Comparison of ENCODE assay signal across 36 cellular contexts in genomic region chr3:38450853-38451252, GRCh38.
"Had no signal": no experiment of that assay in that cellular context is flagged by ENCODE, and none has a peak within 500 bp of the region (broad histone marks: within the 10 kb centered on the region; RNA-seq: fewer than 3 reads in every experiment).

No MANE protein-coding gene starts in this region.

- H3K9me3 Mint-ChIP-seq: activated T-helper 17 cell treated with anti-CD3 and anti-CD28 coated beads, Interleukin-2, amount 50 U/mL, for 72 hours; effector memory CD8-positive, alpha-beta T cell had no signal

- H3K4me3 ChIP-seq: esophagus muscularis mucosa, gastrocnemius medialis, heart left ventricle had no signal

- H3K9me3 ChIP-seq: esophagus muscularis mucosa, gastrocnemius medialis had no signal

- H3K4me1 ChIP-seq: foreskin keratinocyte had no signal

- FAIRE-seq: astrocyte, bronchial epithelial cell, colon, endometrium had no signal

- H3K27ac ChIP-seq: brain microvascular endothelial cell, esophagus muscularis mucosa, foreskin keratinocyte, gastrocnemius medialis, heart left ventricle, WERI-Rb-1 had no signal

- ATAC-seq: activated CD4-positive, CD25-positive, alpha-beta regulatory T cell treated with anti-CD3 and anti-CD28 coated beads, Interleukin-2, amount 50 U/mL, for 24 hours; activated CD8-positive, alpha-beta T cell treated with anti-CD3 and anti-CD28 coated beads for 36 hours; activated T-cell treated with anti-CD3 and anti-CD28 coated beads, Interleukin-2, amount 50 U/mL, for 4 hours; activated T-helper 17 cell treated with anti-CD3 and anti-CD28 coated beads, Interleukin-2, amount 50 U/mL, for 72 hours; effector memory CD8-positive, alpha-beta T cell; foreskin keratinocyte; gastrocnemius medialis; heart left ventricle; T-helper 17 cell had no signal

- DNase-seq: activated B cell treated with CpG ODN at 0.5 μM for 24 hours; activated CD4-positive, alpha-beta T cell treated with anti-CD3 and anti-CD28 coated beads for 48 hours; activated CD4-positive, alpha-beta T cell treated with anti-CD3 and anti-CD28 coated beads, Interleukin-2, amount 50 U/mL, for 1 hour; activated CD4-positive, alpha-beta T cell treated with anti-CD3 and anti-CD28 coated beads, Interleukin-2, amount 50 U/mL, for 48 hours; activated CD8-positive, alpha-beta memory T cell treated with anti-CD3 and anti-CD28 coated beads for 24 hours; activated CD8-positive, alpha-beta T cell treated with anti-CD3 and anti-CD28 coated beads for 36 hours; activated effector memory CD4-positive, alpha-beta T cell treated with Interleukin-2 at 50 U/mL for 16 hours; activated gamma-delta T cell treated with Interleukin-2 at 50 U/mL for 16 hours; activated naive CD4-positive, alpha-beta T cell treated with anti-CD3 and anti-CD28 coated beads, Interleukin-2, amount 50 U/mL, for 16 hours; activated naive CD4-positive, alpha-beta T cell treated with Interleukin-2 at 50 U/mL for 16 hours; activated T-cell treated with anti-CD3 and anti-CD28 coated beads, Interleukin-2, amount 50 U/mL, for 4 hours; amniotic stem cell; anterior cingulate cortex; brain microvascular endothelial cell; caudate nucleus; cortex of kidney; dermis blood vessel endothelial cell; effector CD4-positive, alpha-beta T cell; effector memory CD8-positive, alpha-beta T cell; erythroblast; foreskin keratinocyte; gastrocnemius medialis; glutamatergic neuron; heart left ventricle; T-helper 17 cell; T1000; WERI-Rb-1 had no signal

- H3K36me3 ChIP-seq: brain microvascular endothelial cell, esophagus muscularis mucosa, gastrocnemius medialis, heart left ventricle had no signal

- H3K27me3 Mint-ChIP-seq: activated CD8-positive, alpha-beta T cell treated with anti-CD3 and anti-CD28 coated beads for 36 hours; activated naive CD8-positive, alpha-beta T cell; activated T-helper 17 cell treated with anti-CD3 and anti-CD28 coated beads, Interleukin-2, amount 50 U/mL, for 72 hours had no signal

- H3K4me1 Mint-ChIP-seq: activated T-helper 17 cell treated with anti-CD3 and anti-CD28 coated beads, Interleukin-2, amount 50 U/mL, for 72 hours had no signal

- H3K27ac Mint-ChIP-seq: activated B cell treated with CpG ODN at 0.5 μM for 24 hours; activated CD8-positive, alpha-beta T cell treated with anti-CD3 and anti-CD28 coated beads for 36 hours; activated naive CD8-positive, alpha-beta T cell; activated T-helper 17 cell treated with anti-CD3 and anti-CD28 coated beads, Interleukin-2, amount 50 U/mL, for 72 hours; effector memory CD8-positive, alpha-beta T cell; T-helper 17 cell; T-helper 2 cell treated with Interferon-gamma antibody and Interleukin-4, amounts not matched to agents 5 μg/mL and 100 μg/mL, for 36 hours had no signal

- H3K4me3 Mint-ChIP-seq: activated B cell treated with CpG ODN at 0.5 μM for 24 hours; activated CD8-positive, alpha-beta T cell treated with anti-CD3 and anti-CD28 coated beads for 36 hours; activated naive CD8-positive, alpha-beta T cell; activated T-cell treated with anti-CD3 and anti-CD28 coated beads, Interleukin-2, amount 50 U/mL, for 4 hours; activated T-helper 17 cell treated with anti-CD3 and anti-CD28 coated beads, Interleukin-2, amount 50 U/mL, for 72 hours; effector memory CD8-positive, alpha-beta T cell; T-helper 17 cell; T-helper 2 cell treated with Interferon-gamma antibody and Interleukin-4, amounts not matched to agents 5 μg/mL and 100 μg/mL, for 36 hours had no signal

- H3K27me3 ChIP-seq: brain microvascular endothelial cell, esophagus muscularis mucosa, foreskin keratinocyte, gastrocnemius medialis had no signal

- H3K36me3 Mint-ChIP-seq: activated naive CD8-positive, alpha-beta T cell had no signal
